13 cellular contexts compared by ENCODE assay signal in the genomic region with DNA sequence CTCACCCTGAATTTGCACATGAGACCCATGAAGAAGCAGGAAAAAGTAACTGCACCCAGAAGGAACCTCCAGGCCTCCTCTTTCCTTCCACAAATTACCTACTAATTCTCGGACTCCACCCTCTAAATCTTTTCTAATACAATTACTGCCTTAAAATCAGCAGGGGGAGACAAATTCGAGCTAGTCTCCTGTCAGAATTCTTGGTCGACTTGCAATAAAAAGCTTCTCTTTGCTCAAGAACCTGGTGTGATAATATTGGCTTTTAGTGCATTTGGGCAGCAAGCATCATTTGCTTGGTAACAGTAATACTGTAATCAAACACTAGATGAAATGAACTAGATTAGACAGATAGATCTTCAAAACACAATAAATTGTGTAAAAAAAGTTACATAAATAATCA.
DNase-seq lines count a peak whose midpoint lies in the region; ATAC-seq and TF ChIP-seq lines count a peak whose summit lies in the region.
"Had no signal": no experiment of that assay in that cellular context is flagged by ENCODE, and none has a peak within 500 bp of the region (broad histone marks: within the 10 kb centered on the region; RNA-seq: fewer than 3 reads in every experiment).

No MANE protein-coding gene starts in this region.

- CTCF ChIA-PET in Calu3 (lab: Charles Lee): interaction anchor here (0.6 to 1.1 kb wide), 2 partner anchors 151 to 221 kb away, joined by 3 to 4 read pairs; no protein-coding TSS in a partner anchor
- CTCF ChIA-PET in HCT116 (lab: Charles Lee): interaction anchor here (0.7 to 1.2 kb wide), 5 partner anchors 10 to 151 kb away, joined by 3 to 5 read pairs (median 4); no protein-coding TSS in a partner anchor

- no peak overlapping the region for H3K9ac ChIP-seq in HCT116 (ENCODE audit: low read length)

- POLR2A ChIA-PET in HCT116 (lab: Charles Lee): no interaction called here

- H3K4me3 Mint-ChIP-seq in Calu3 (ENCODE audit: low read depth, unreplicated experiment): no peak overlapping the region
- no peak overlapping the region for H3K4me3 Mint-ChIP-seq in stimulated activated naive B cell treated with anti-CD40 and anti-IgM and Interleukin-4, amounts not matched to agents 10 μg/mL and 1 μg/mL and 100 μg/mL, for 72 hours
- H3K4me3 Mint-ChIP-seq: naive thymus-derived CD8-positive, alpha-beta T cell had no signal

- peaks cover 15% of the 10 kb centered on the region for H3K4me1 Mint-ChIP-seq in Calu3 (ENCODE audit: low read depth, unreplicated experiment)
- H3K4me1 Mint-ChIP-seq in stimulated activated naive B cell treated with anti-CD40 and anti-IgM and Interleukin-4, amounts not matched to agents 10 μg/mL and 1 μg/mL and 100 μg/mL, for 72 hours: peaks cover 0 to 2% of the 10 kb centered on the region in 2 donors

- intact Hi-C loops in Calu3 (cut with micrococcal nuclease; ENCODE audit: unreplicated experiment): no loop called here
- intact Hi-C loops in HCT116 (cut with micrococcal nuclease): loop anchor here (5.0 to 10.0 kb wide), 4 partner anchors 149 to 417 kb away; no protein-coding TSS in a partner anchor
- intact Hi-C loops in posterior vena cava (cut with DNase I): no loop called here

- no peak overlapping the region for H3K27ac Mint-ChIP-seq in Calu3 (ENCODE audit: unreplicated experiment)
- H3K27ac Mint-ChIP-seq in stimulated activated naive B cell treated with anti-CD40 and anti-IgM and Interleukin-4, amounts not matched to agents 10 μg/mL and 1 μg/mL and 100 μg/mL, for 72 hours: no peak overlapping the region

- no peak overlapping the region for H3K4me2 ChIP-seq in HCT116 (ENCODE audit: low read length)

- no peaks in the 10 kb centered on the region for H4K20me1 ChIP-seq in HCT116 (ENCODE audit: insufficient read depth)

- no peaks in the 10 kb centered on the region for H3K4me1 ChIP-seq in HCT116 (ENCODE audit: control insufficient read depth in 1 of 2, insufficient read depth in 2 of 2, low read length in 2 of 2)
- H3K4me1 ChIP-seq in RWPE2 (ENCODE audit: insufficient read depth, poor library complexity, severe bottlenecking): no peaks in the 10 kb centered on the region
- H3K4me1 ChIP-seq: uterus had no signal

- H3K36me3 ChIP-seq in HCT116 (ENCODE audit: control insufficient read depth in 1 of 2, insufficient read depth in 2 of 2, low read length in 2 of 2) (no peaks in the 10 kb centered on the region), RWPE2 (ENCODE audit: low read depth) (no peaks in the 10 kb centered on the region)
- H3K36me3 ChIP-seq: uterus had no signal

- H3K4me3 ChIP-seq in HCT116 (replicated peaks in 1 of 2; ENCODE audit: low read depth in 1 of 2, low read length in 2 of 2) (no peak overlapping the region), RWPE2 (ENCODE audit: severe bottlenecking) (no peak overlapping the region)
- H3K4me3 ChIP-seq: uterus had no signal

- no peak overlapping the region for H3K27ac ChIP-seq in HCT116 (ENCODE audit: low read depth, low read length)
- H3K27ac ChIP-seq in RWPE2 (ENCODE audit: poor library complexity, severe bottlenecking): no peak overlapping the region
- H3K27ac ChIP-seq: uterus had no signal

- TF ChIP-seq POLR2A in HCT116 (IDR thresholded peaks at IDR 0.05; ENCODE audit: borderline replicate concordance, extremely low read depth, insufficient read depth, insufficient read length): no peak

- H2AFZ ChIP-seq in HCT116 (ENCODE audit: low read depth, low read length, poor library complexity, severe bottlenecking): peak overlapping the region; percentile 18

- peak; percentile 54; the same call in 1 of the 2 replicates for TF ChIP-seq RAD21 in HCT116 (IDR thresholded peaks at IDR 0.05; ENCODE audit: low read depth)

- TF ChIP-seq CTCF in Calu3 (IDR thresholded peaks at IDR 0.05; ENCODE audit: unreplicated experiment) (no peak), HCT116 (IDR thresholded peaks at IDR 0.05 in 2 of 3, conservative IDR thresholded peaks at IDR 0.05 in 1 of 3; ENCODE audit: borderline replicate concordance in 1 of 3, insufficient read depth in 1 of 3, low read depth in 2 of 3, low read length in 2 of 3) (peak; percentile 18 to 48 (median 27); a peak in 4 of 6 replicates), RWPE2 (IDR thresholded peaks at IDR 0.05; ENCODE audit: poor library complexity, severe bottlenecking) (peak; percentile 16)

- BruUV-seq in Calu3 (replicated peaks; lab: Mats Ljungman, UMichigan): no TSS peak
- BruUV-seq in HCT116 (replicated peaks; lab: Mats Ljungman, UMichigan): no TSS peak

- RAD21 ChIA-PET in HCT116 (lab: Charles Lee; ENCODE audit: low non-redundant PET in 1 of 2, low total read pairs in 2 of 2, uncharacterized antibody in 2 of 2, unreplicated experiment in 2 of 2): no interaction called here

- peak; percentile 8 for DNase-seq in Calu3
- DNase-seq in HCT116 (ENCODE audit: low read depth, low spot score): peak; percentile 10
- DNase-seq in RWPE2 (ENCODE audit: low spot score): no peak
- peak; percentile 9 for DNase-seq in glomerular endothelial cell (ENCODE audit: extremely low read depth, low read depth, low spot score)
- no peak for DNase-seq in posterior vena cava (ENCODE audit: low spot score)
- no peak for DNase-seq in activated CD4-positive, alpha-beta T cell treated with anti-CD3 and anti-CD28 coated beads for 4 hours
- no peak for DNase-seq in stimulated activated naive B cell treated with anti-CD40 and anti-IgM and Interleukin-4, amounts not matched to agents 10 μg/mL and 1 μg/mL and 100 μg/mL, for 72 hours
- DNase-seq: amniotic stem cell, small intestine, T-helper 17 cell, uterus had no signal

- no peaks in the 10 kb centered on the region for H3K9me3 Mint-ChIP-seq in Calu3 (ENCODE audit: low read depth, unreplicated experiment)
- H3K9me3 Mint-ChIP-seq in stimulated activated naive B cell treated with anti-CD40 and anti-IgM and Interleukin-4, amounts not matched to agents 10 μg/mL and 1 μg/mL and 100 μg/mL, for 72 hours: no peaks in the 10 kb centered on the region
- H3K9me3 Mint-ChIP-seq: naive thymus-derived CD8-positive, alpha-beta T cell had no signal

- ATAC-seq in HCT116 (no peak), RWPE2 (ENCODE audit: low read depth) (no peak), GM18909 (IDR thresholded peaks at IDR 0.05; ENCODE audit: poor library complexity, unreplicated experiment) (no peak)
- no peak for ATAC-seq in stimulated activated naive B cell treated with anti-CD40 and anti-IgM and Interleukin-4, amounts not matched to agents 10 μg/mL and 1 μg/mL and 100 μg/mL, for 72 hours (replicated peaks)
- ATAC-seq: naive thymus-derived CD8-positive, alpha-beta T cell; T-helper 17 cell had no signal

- H3K9me3 ChIP-seq in HCT116 (ENCODE audit: control insufficient read depth in 1 of 2, insufficient read depth in 1 of 2, low read depth in 1 of 2, low read length in 2 of 2) (no peaks in the 10 kb centered on the region), RWPE2 (ENCODE audit: severe bottlenecking) (no peaks in the 10 kb centered on the region)
- H3K9me3 ChIP-seq: uterus had no signal

- no peaks in the 10 kb centered on the region for H3K27me3 Mint-ChIP-seq in Calu3 (ENCODE audit: unreplicated experiment)
- H3K27me3 Mint-ChIP-seq in stimulated activated naive B cell treated with anti-CD40 and anti-IgM and Interleukin-4, amounts not matched to agents 10 μg/mL and 1 μg/mL and 100 μg/mL, for 72 hours: peaks cover 0 to 6% of the 10 kb centered on the region in 2 donors
- H3K27me3 Mint-ChIP-seq: naive thymus-derived CD8-positive, alpha-beta T cell; T-helper 17 cell had no signal

- H3K36me3 Mint-ChIP-seq in Calu3 (ENCODE audit: insufficient read depth, unreplicated experiment): no peaks in the 10 kb centered on the region
- no peaks in the 10 kb centered on the region for H3K36me3 Mint-ChIP-seq in stimulated activated naive B cell treated with anti-CD40 and anti-IgM and Interleukin-4, amounts not matched to agents 10 μg/mL and 1 μg/mL and 100 μg/mL, for 72 hours
- H3K36me3 Mint-ChIP-seq: naive thymus-derived CD8-positive, alpha-beta T cell had no signal

- H3K79me2 ChIP-seq in HCT116 (ENCODE audit: insufficient read depth, low read length): no peaks in the 10 kb centered on the region

- H3K27me3 ChIP-seq in HCT116 (ENCODE audit: insufficient read depth, low read length): no peaks in the 10 kb centered on the region
- H3K27me3 ChIP-seq in RWPE2 (ENCODE audit: insufficient read depth, poor library complexity, severe bottlenecking): no peaks in the 10 kb centered on the region
- H3K27me3 ChIP-seq: uterus had no signal

- H3K9me2 ChIP-seq in HCT116 (ENCODE audit: insufficient read depth): no peaks in the 10 kb centered on the region

TF ChIP-seq in HCT116, 20 proteins besides CTCF, POLR2A, EP300 and RAD21:
- TF ChIP-seq JUND (IDR thresholded peaks at IDR 0.05) (no peak), SRF (IDR thresholded peaks at IDR 0.05; ENCODE audit: low read depth) (no peak), TCF7L2 (IDR thresholded peaks at IDR 0.05; ENCODE audit: borderline replicate concordance, extremely low read depth, insufficient read depth, insufficient read length) (no peak), FOSL1 (IDR thresholded peaks at IDR 0.05; ENCODE audit: low read depth) (no peak), CEBPB (IDR thresholded peaks at IDR 0.05; ENCODE audit: low read depth) (no peak)
TF ChIP-seq in HCT116: peak in this region for 0.

Comparison
In these comparisons a context has a peak if more than half of its experiments do, and no peak if none do; other contexts are left out.
1. DNase-seq: peak in Calu3 (single experiment), HCT116 (single experiment) and glomerular endothelial cell (single experiment); none in RWPE2 (single experiment), posterior vena cava (single experiment), activated CD4-positive, alpha-beta T cell treated with anti-CD3 and anti-CD28 coated beads for 4 hours (0 of 2) and stimulated activated naive B cell treated with anti-CD40 and anti-IgM and Interleukin-4, amounts not matched to agents 10 μg/mL and 1 μg/mL and 100 μg/mL, for 72 hours (single experiment).